In genomic region chr4:132958457-132959263, GRCh38 we compare ENCODE assay signal across 23 cellular contexts.
"Had no signal": no experiment of that assay in that cellular context is flagged by ENCODE, and none has a peak within 500 bp of the region (broad histone marks: within the 10 kb centered on the region; RNA-seq: fewer than 3 reads in every experiment).

No MANE protein-coding gene starts in this region.

- H3K4me1 ChIP-seq: lower lobe of right lung, spleen, tibial artery had no signal

- H3K36me3 ChIP-seq: lower lobe of right lung, neural progenitor cell, spleen, tibial artery had no signal

- DNase-seq: activated CD4-positive, alpha-beta memory T cell treated with anti-CD3 and anti-CD28 coated beads for 36 hours; activated CD4-positive, alpha-beta T cell treated with anti-CD3 and anti-CD28 coated beads, Interleukin-2, amount 10 ng/mL, durations not matched to agents 24 days and 14 days; activated CD4-positive, CD25-positive, alpha-beta regulatory T cell treated with anti-CD3 and anti-CD28 coated beads, Interleukin-2, amount 50 U/mL, for 72 hours; activated CD8-positive, alpha-beta memory T cell treated with anti-CD3 and anti-CD28 coated beads, Interleukin-2, amount 50 U/mL, for 4 hours; activated gamma-delta T cell; activated naive CD4-positive, alpha-beta T cell treated with anti-CD3 and anti-CD28 coated beads, Interleukin-2, amount 10 ng/mL, durations not matched to agents 7 days and 5 days; activated naive CD8-positive, alpha-beta T cell treated with anti-CD3 and anti-CD28 coated beads, Interleukin-2, amount 10 ng/mL, durations not matched to agents 7 days and 5 days; activated T-cell treated with anti-CD3 and anti-CD28 coated beads, Interleukin-2, amount 50 U/mL, for 24 hours; central memory CD4-positive, alpha-beta T cell; effector memory CD8-positive, alpha-beta T cell; foreskin fibroblast; head of caudate nucleus; hippocampal formation; lower lobe of right lung; mesenchymal stem cell; natural killer cell; spleen; T-helper 2 cell; tibial artery had no signal

- FAIRE-seq: endothelial cell of umbilical vein, keratinocyte, urothelium cell line had no signal

- H3K27ac ChIP-seq: lower lobe of right lung, neural progenitor cell, spleen, tibial artery had no signal

- H3K4me3 ChIP-seq: lower lobe of right lung, neural progenitor cell, spleen, tibial artery had no signal

- H3K9me3 ChIP-seq: lower lobe of right lung, tibial artery had no signal

- H3K27me3 ChIP-seq: neural progenitor cell, spleen, tibial artery had no signal
